Comparison of ENCODE assay signal across 8 cellular contexts in the genomic region with DNA sequence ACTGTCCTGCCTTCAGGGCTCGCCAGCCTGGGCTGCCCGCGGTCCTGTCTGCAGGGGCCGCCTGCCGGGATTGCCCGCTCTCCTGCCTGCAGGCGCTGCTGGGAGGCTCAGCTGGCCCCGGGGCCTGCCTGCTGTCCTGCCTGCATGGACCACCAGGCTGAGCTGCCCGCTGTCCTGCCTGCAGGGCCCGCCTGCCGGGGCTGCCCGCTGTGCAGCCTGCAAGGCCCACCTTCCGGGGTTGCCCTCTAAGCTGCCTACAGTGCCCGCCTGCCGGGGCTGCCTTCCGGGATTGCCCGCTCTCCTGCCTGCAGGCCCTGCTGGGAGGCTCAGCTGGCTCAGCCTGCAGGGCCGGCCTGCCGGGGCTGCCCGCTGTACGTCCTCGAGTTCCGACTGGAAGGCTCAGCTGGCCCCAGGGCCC.
DNase-seq lines count a peak whose midpoint lies in the region; ATAC-seq, FAIRE-seq and TF ChIP-seq lines count a peak whose summit lies in the region.

No MANE protein-coding gene starts in this region.

- DNase-seq in AG10803 (ENCODE audit: low read depth) (peak; percentile 48), activated T-cell treated with anti-CD3 and anti-CD28 coated beads for 4 hours (peak; percentile 18), kidney (peak; percentile 90), NCI-H748 (lab: John Stamatoyannopoulos, UW; ENCODE audit: unreplicated experiment) (no peak), NCI-H1417 treated with DMSO at 0.1 percent for 48 hours (lab: John Stamatoyannopoulos, UW) (no peak), COR-L47 (lab: John Stamatoyannopoulos, UW) (no peak)

- H3K4me3 Mint-ChIP-seq in stimulated activated naive CD8-positive, alpha-beta T cell treated with anti-CD3 and anti-CD28 coated beads, Interleukin-15, Interleukin-2, amounts not matched to agents 100 ng/mL and 50 ng/mL, for 24 hours, result peak overlapping the region; percentile 59

- H3K9me3 ChIP-seq in kidney (ENCODE audit: control insufficient read depth in 1 of 2, low read length in 2 of 2), result peaks cover 9 to 43% of the 10 kb centered on the region in 2 donors

- H3K9me3 Mint-ChIP-seq in stimulated activated naive CD8-positive, alpha-beta T cell treated with anti-CD3 and anti-CD28 coated beads, Interleukin-15, Interleukin-2, amounts not matched to agents 100 ng/mL and 50 ng/mL, for 24 hours, result peaks cover 46% of the 10 kb centered on the region

- intact Hi-C loops in kidney (cut with DNase I), result no loop called here

- H3K27me3 Mint-ChIP-seq in stimulated activated naive CD8-positive, alpha-beta T cell treated with anti-CD3 and anti-CD28 coated beads, Interleukin-15, Interleukin-2, amounts not matched to agents 100 ng/mL and 50 ng/mL, for 24 hours, result no peaks in the 10 kb centered on the region

- H3K4me1 ChIP-seq in kidney (ENCODE audit: control insufficient read depth in 1 of 2, insufficient read depth in 1 of 2, low read depth in 1 of 2, low read length in 2 of 2), result no peaks in the 10 kb centered on the region

- peak overlapping the region; percentile 61 for H3K4me3 ChIP-seq in AG10803 (ENCODE audit: low read length)
- H3K4me3 ChIP-seq in kidney (ENCODE audit: low read length in 2 of 2), result peak overlapping the region in 1 of 2 donors; percentile 33

- H3K27ac Mint-ChIP-seq in stimulated activated naive CD8-positive, alpha-beta T cell treated with anti-CD3 and anti-CD28 coated beads, Interleukin-15, Interleukin-2, amounts not matched to agents 100 ng/mL and 50 ng/mL, for 24 hours, result no peak overlapping the region

- no peaks in the 10 kb centered on the region for H3K36me3 ChIP-seq in kidney (ENCODE audit: control insufficient read depth in 1 of 2, insufficient read depth in 2 of 2, low read length in 2 of 2)

- ATAC-seq in HG03097 (IDR thresholded peaks at IDR 0.05; ENCODE audit: low FRiP score, unreplicated experiment), result peak; percentile 37

- peaks cover 12% of the 10 kb centered on the region for H3K36me3 Mint-ChIP-seq in stimulated activated naive CD8-positive, alpha-beta T cell treated with anti-CD3 and anti-CD28 coated beads, Interleukin-15, Interleukin-2, amounts not matched to agents 100 ng/mL and 50 ng/mL, for 24 hours (ENCODE audit: low read depth)

- no peak overlapping the region for H3K27ac ChIP-seq in kidney (ENCODE audit: low read depth in 2 of 2, low read length in 2 of 2)

- FAIRE-seq in kidney (lab: Jason Lieb, UNC), result no peak

- peaks cover 9% of the 10 kb centered on the region for H3K4me1 Mint-ChIP-seq in stimulated activated naive CD8-positive, alpha-beta T cell treated with anti-CD3 and anti-CD28 coated beads, Interleukin-15, Interleukin-2, amounts not matched to agents 100 ng/mL and 50 ng/mL, for 24 hours (ENCODE audit: low read depth)

- no peak overlapping the region for H3K9ac ChIP-seq in kidney (ENCODE audit: low read length in 2 of 2)

- TF ChIP-seq CTCF in AG10803 (conservative IDR thresholded peaks at IDR 0.05; ENCODE audit: low read length) (no peak), kidney (IDR thresholded peaks at IDR 0.05; ENCODE audit: borderline replicate concordance, extremely low read depth, insufficient read depth) (no peak)

Comparison
In these comparisons a context has a peak if more than half of its experiments do, and no peak if none do; other contexts are left out.
1. DNase-seq: peak in AG10803 (single experiment), activated T-cell treated with anti-CD3 and anti-CD28 coated beads for 4 hours (single experiment) and kidney (single experiment); none in NCI-H748 (single experiment), NCI-H1417 treated with DMSO at 0.1 percent for 48 hours (single experiment) and COR-L47 (single experiment).